In the genomic region with DNA sequence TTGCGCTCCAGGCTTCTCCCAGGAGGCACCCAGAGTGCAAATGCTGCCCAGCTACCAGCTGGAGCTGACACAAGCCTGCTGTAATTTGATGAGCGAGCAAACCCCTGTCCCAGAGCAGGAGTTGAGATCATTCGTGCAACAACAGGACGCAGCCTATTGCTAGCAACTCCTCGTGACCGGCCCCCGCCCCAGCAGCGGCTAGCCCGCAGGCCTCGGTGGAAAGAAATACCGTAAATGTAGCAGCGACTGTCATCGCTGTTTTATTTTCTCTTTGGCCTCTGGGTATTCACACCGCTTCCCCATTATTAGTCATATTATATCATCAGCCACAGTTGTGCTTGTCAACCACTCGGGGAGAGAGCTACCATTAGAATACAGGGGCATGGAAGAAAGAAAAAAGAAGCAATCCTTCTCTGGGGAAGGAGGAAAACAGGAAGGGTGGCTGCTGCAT, we compare ENCODE assay signal across 8 cellular contexts. TPM values are rescaled to one million over a fixed set of nuclear protein-coding genes. Genes with fewer than 3 reads are reported as not detected.
DNase-seq lines count a peak whose midpoint lies in the region; ATAC-seq and TF ChIP-seq lines count a peak whose summit lies in the region.

No MANE protein-coding gene starts in this region.

- H3K27ac Mint-ChIP-seq in natural killer cell (peak overlapping the region; percentile 85 to 91), GM23338 (no peak overlapping the region; the same call in 1 of the 2 replicates)

- no peaks in the 10 kb centered on the region for H3K27me3 Mint-ChIP-seq in natural killer cell (ENCODE audit: low read depth in 2 of 2)
- H3K27me3 Mint-ChIP-seq in GM23338 (ENCODE audit: insufficient read depth, low read depth, poor library complexity), result peaks cover 5% of the 10 kb centered on the region

- ATAC-seq in natural killer cell (peak; percentile 72 to 85 (median 80)), GM23338 (no peak; the same call in 2 of the 3 replicates), HG03469 (IDR thresholded peaks at IDR 0.05; ENCODE audit: unreplicated experiment) (no peak)

- DNase-seq in CD1c-positive myeloid dendritic cell (ENCODE audit: extremely low spot score), result peak; percentile 50
- peak; percentile 11 for DNase-seq in NOMO-1 treated with DMSO at 0.1 percent for 48 hours (lab: John Stamatoyannopoulos, UW; ENCODE audit: unreplicated experiment)
- peak in 1 of 2 donors; percentile 46 for DNase-seq in breast epithelium (ENCODE audit: low spot score in 2 of 2)
- DNase-seq in natural killer cell, result peak; percentile 60
- DNase-seq in hepatic stellate cell (ENCODE audit: low spot score), result no peak
- no peak for DNase-seq in NCI-H146 treated with DMSO at 0.1 percent for 48 hours (lab: John Stamatoyannopoulos, UW; ENCODE audit: unreplicated experiment)
- DNase-seq in GM23338 (ENCODE audit: low spot score), result no peak

- H3K27me3 ChIP-seq in breast epithelium (no peaks in the 10 kb centered on the region), GM23338 (ENCODE audit: insufficient read depth) (no peaks in the 10 kb centered on the region)

- H2AFZ ChIP-seq in GM23338, result no peak overlapping the region; the same call in 1 of the 2 replicates

- H3K36me3 ChIP-seq in breast epithelium (no peaks in the 10 kb centered on the region), GM23338 (ENCODE audit: insufficient read depth) (no peaks in the 10 kb centered on the region)

- H3K4me1 ChIP-seq in breast epithelium, result no peaks in the 10 kb centered on the region
- H3K4me1 ChIP-seq in GM23338 (ENCODE audit: insufficient read depth), result peaks cover 5% of the 10 kb centered on the region; the same call in 1 of the 2 replicates

- H3F3A ChIP-seq in GM23338 (replicated peaks; ENCODE audit: low read depth), result no peaks in the 10 kb centered on the region

- H3K9me2 ChIP-seq in GM23338 (ENCODE audit: insufficient read depth), result no peaks in the 10 kb centered on the region

- no peak overlapping the region for H3K4me2 ChIP-seq in GM23338

- H3K27ac ChIP-seq in breast epithelium, result peak overlapping the region; percentile 63 to 84
- no peak overlapping the region for H3K27ac ChIP-seq in GM23338 (ENCODE audit: low read depth)

- no peaks in the 10 kb centered on the region for H3K9me3 Mint-ChIP-seq in natural killer cell
- no peaks in the 10 kb centered on the region for H3K9me3 Mint-ChIP-seq in GM23338

- H3K4me1 Mint-ChIP-seq in natural killer cell (peaks cover 18 to 19% of the 10 kb centered on the region in 2 donors), GM23338 (peaks cover 6% of the 10 kb centered on the region; the same call in 2 of the 3 replicates)

- no peaks in the 10 kb centered on the region for H4K20me1 ChIP-seq in GM23338 (replicated peaks; ENCODE audit: insufficient read depth)

- no peak for TF ChIP-seq CTCF in breast epithelium (IDR thresholded peaks at IDR 0.05)
- TF ChIP-seq CTCF in natural killer cell (IDR thresholded peaks at IDR 0.05), result no peak
- no peak for TF ChIP-seq CTCF in GM23338 (conservative IDR thresholded peaks at IDR 0.05; ENCODE audit: low read depth in 2 of 2)

- peak overlapping the region; percentile 65 for H3K4me3 Mint-ChIP-seq in natural killer cell
- no peak overlapping the region for H3K4me3 Mint-ChIP-seq in GM23338

- H3K36me3 Mint-ChIP-seq in natural killer cell (no peaks in the 10 kb centered on the region), GM23338 (ENCODE audit: low read depth) (no peaks in the 10 kb centered on the region)

- TF ChIP-seq POLR2A in breast epithelium (IDR thresholded peaks at IDR 0.05), result no peak

- no peaks in the 10 kb centered on the region for H3K79me2 ChIP-seq in GM23338 (replicated peaks; ENCODE audit: insufficient read depth)

- H3K9me3 ChIP-seq in breast epithelium, result no peaks in the 10 kb centered on the region

- intact Hi-C loops in breast epithelium (cut with DNase I; ENCODE audit: low total_unique reads) (no loop called here), natural killer cell (cut with micrococcal nuclease) (no loop called here)

- H3K4me3 ChIP-seq in breast epithelium (peak overlapping the region; percentile 1 to 51 (median 36)), GM23338 (no peak overlapping the region)

TF ChIP-seq in GM23338, 12 proteins besides CTCF, POLR2A, EP300 and RAD21:
- TF ChIP-seq CREB1 (CRISPR knock-in tag; IDR thresholded peaks at IDR 0.05; ENCODE audit: low read depth), result no peak

RNA-seq across cellular contexts. Expression of gene ATXN10, which starts 59.2 kb away (rescaled TPM):
- total RNA-seq in breast epithelium (100 to 1,000 TPM in 2 of 3 donors, 10 to 100 TPM in 1; 78.6 to 145 (median 138) TPM), natural killer cell (10 to 100 TPM; 79.3 to 90.5 (median 88.8) TPM)
- 163 and 170 TPM in 2 replicates for total RNA-seq in GM23338 (2014; rRNA removed; shearing (Covaris generic))
- 72.5 and 99.0 TPM in 2 replicates for polyA plus RNA-seq in GM23338 (2016; fragmentation: Nextera tagmentation; extraction: Ambion mirVana)

Comparison
In these comparisons a context has a peak if more than half of its experiments do, and no peak if none do; other contexts are left out.
1. DNase-seq: peak in CD1c-positive myeloid dendritic cell (single experiment), NOMO-1 treated with DMSO at 0.1 percent for 48 hours (single experiment) and natural killer cell (single experiment); none in hepatic stellate cell (single experiment), NCI-H146 treated with DMSO at 0.1 percent for 48 hours (single experiment) and GM23338 (single experiment).
2. ATAC-seq: peak in natural killer cell (3 of 3); none in GM23338 (single experiment) and HG03469 (single experiment).